Comparison of ENCODE assay signal across 24 cellular contexts in the genomic region with DNA sequence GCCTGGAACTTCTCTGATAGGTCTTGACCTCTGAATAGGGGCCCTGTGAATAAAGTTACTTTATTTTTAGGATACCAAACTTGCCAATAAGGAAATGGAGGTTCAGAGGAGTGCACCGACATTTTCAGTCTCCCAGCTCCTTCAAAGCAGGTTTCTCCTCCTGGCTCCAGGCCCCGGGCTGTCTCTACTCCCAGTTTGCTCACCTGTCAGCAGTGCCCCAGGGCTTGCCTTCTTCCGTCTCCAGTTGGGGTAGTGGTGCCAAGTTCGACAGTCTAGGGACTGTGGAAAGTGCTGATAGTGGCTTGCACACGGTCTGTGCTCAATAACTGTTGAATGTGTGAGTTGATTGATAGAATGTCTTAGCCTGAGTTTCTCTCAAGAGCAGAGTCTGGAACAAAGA.
A peak's percentile ranks its signal among the peaks of the same experiment; 100 is the strongest.
DNase-seq lines count a peak whose midpoint lies in the region; ATAC-seq and TF ChIP-seq lines count a peak whose summit lies in the region.
"Had no signal": no experiment of that assay in that cellular context is flagged by ENCODE, and none has a peak within 500 bp of the region (broad histone marks: within the 10 kb centered on the region; RNA-seq: fewer than 3 reads in every experiment).

No MANE protein-coding gene starts in this region.

- no peaks in the 10 kb centered on the region for H3K36me3 Mint-ChIP-seq in chondrocyte (ENCODE audit: low read depth)

- peaks cover 29% of the 10 kb centered on the region for H3K27me3 Mint-ChIP-seq in chondrocyte (ENCODE audit: low read depth)

- H3K9me3 ChIP-seq in right cardiac atrium (ENCODE audit: control insufficient read depth, low read length) (peaks cover 4% of the 10 kb centered on the region), prostate gland (no peaks in the 10 kb centered on the region), testis (no peaks in the 10 kb centered on the region)
- H3K9me3 ChIP-seq: A549, HAP-1, MG63 had no signal

- TF ChIP-seq POLR2A in prostate gland (IDR thresholded peaks at IDR 0.05): no peak
- no peak for TF ChIP-seq POLR2A in testis (IDR thresholded peaks at IDR 0.05)

- DNase-seq in cardiac septum (ENCODE audit: low spot score): peak; percentile 35
- DNase-seq in right cardiac atrium: no peak
- peak; percentile 51 for DNase-seq in chondrocyte (ENCODE audit: low spot score)
- peak; percentile 16 for DNase-seq in prostate gland (ENCODE audit: low spot score)
- DNase-seq in stimulated activated CD8-positive, alpha-beta memory T cell treated with anti-CD3 and anti-CD28 coated beads, Interleukin-4, amount 100 ng/mL, for 48 hours: no peak
- DNase-seq in NK-92 (lab: John Stamatoyannopoulos, UW; ENCODE audit: unreplicated experiment): no peak
- no peak for DNase-seq in testis
- DNase-seq: AML-193; CD4-positive, alpha-beta T cell; HFFc6; IMR-90; KG1; MG63; NCI-H1105 treated with DMSO at 0.1 percent for 48 hours; NCI-H446; NCI-H524 treated with DMSO at 0.1 percent for 48 hours; NCI-H82; SHP77 had no signal

- TF ChIP-seq CTCF in chondrocyte (IDR thresholded peaks at IDR 0.05) (no peak), prostate gland (IDR thresholded peaks at IDR 0.05) (no peak), testis (IDR thresholded peaks at IDR 0.05) (no peak)

- no peak overlapping the region for H3K27ac Mint-ChIP-seq in chondrocyte (ENCODE audit: unreplicated experiment)
- H3K27ac Mint-ChIP-seq: CD4-positive, alpha-beta T cell; GM23338; HFFc6 had no signal

- H3K27ac ChIP-seq in right cardiac atrium (ENCODE audit: low read length) (no peak overlapping the region), prostate gland (no peak overlapping the region), testis (no peak overlapping the region)
- H3K27ac ChIP-seq: A549; BLaER1 treated with 17β-estradiol and CSF1 and Interleukin-3, amounts not matched to agents 10 nM and 100 nM; RWPE1 had no signal

- H3K4me3 Mint-ChIP-seq in chondrocyte (ENCODE audit: unreplicated experiment): no peak overlapping the region
- H3K4me3 Mint-ChIP-seq: CD4-positive, alpha-beta T cell; GM23338; HFFc6 had no signal

- intact Hi-C loops in cardiac septum (cut with DNase I) (loop anchor here (10.0 kb wide), 1 partner anchor 409 kb away; no protein-coding TSS in a partner anchor), right cardiac atrium (cut with DNase I) (loop anchor here in 1 of 4 donors (10.0 kb wide), 1 partner anchor 239 kb away; no protein-coding TSS in a partner anchor), prostate gland (cut with DNase I) (no loop called here), testis (cut with DNase I; ENCODE audit: low total_unique reads) (no loop called here)

- 30% methylated on average over 5 of the region's 5 CpGs for WGBS in right cardiac atrium
- 31% methylated on average over 5 of the region's 5 CpGs for WGBS in prostate gland
- 35 to 45% methylated on average over 5 of the region's 5 CpGs for WGBS in testis, 2 donors

- H3K4me1 Mint-ChIP-seq in chondrocyte (ENCODE audit: low read depth): no peaks in the 10 kb centered on the region
- H3K4me1 Mint-ChIP-seq: GM23338 had no signal

- H3K36me3 ChIP-seq in prostate gland (no peaks in the 10 kb centered on the region), testis (ENCODE audit: low read depth, missing control alignments) (no peaks in the 10 kb centered on the region)
- H3K36me3 ChIP-seq: BLaER1 treated with 17β-estradiol and CSF1 and Interleukin-3, amounts not matched to agents 10 nM and 100 nM; HAP-1; MG63 had no signal

- H3K27me3 ChIP-seq in right cardiac atrium (ENCODE audit: control insufficient read depth, insufficient read depth) (no peaks in the 10 kb centered on the region), prostate gland (replicated peaks; ENCODE audit: insufficient read depth) (peaks cover 7% of the 10 kb centered on the region), testis (no peaks in the 10 kb centered on the region)
- H3K27me3 ChIP-seq: BLaER1 treated with 17β-estradiol and CSF1 and Interleukin-3, amounts not matched to agents 10 nM and 100 nM had no signal

- no peak for ATAC-seq in right cardiac atrium
- ATAC-seq: A549, GM23338, Panc1 had no signal

- peaks cover 2% of the 10 kb centered on the region for H3K9me3 Mint-ChIP-seq in chondrocyte (ENCODE audit: low read depth)
- H3K9me3 Mint-ChIP-seq: CD4-positive, alpha-beta T cell; GM23338; HFFc6 had no signal

- no peaks in the 10 kb centered on the region for H3K4me1 ChIP-seq in right cardiac atrium (ENCODE audit: control insufficient read depth, insufficient read depth, low read length)
- H3K4me1 ChIP-seq in prostate gland (replicated peaks): no peaks in the 10 kb centered on the region
- H3K4me1 ChIP-seq in testis: no peaks in the 10 kb centered on the region
- H3K4me1 ChIP-seq: A549; BLaER1 treated with 17β-estradiol and CSF1 and Interleukin-3, amounts not matched to agents 10 nM and 100 nM; HAP-1 had no signal

- H3K4me3 ChIP-seq in right cardiac atrium (ENCODE audit: low read length) (no peak overlapping the region), prostate gland (no peak overlapping the region), testis (no peak overlapping the region)
- H3K4me3 ChIP-seq: A549; BLaER1 treated with 17β-estradiol and CSF1 and Interleukin-3, amounts not matched to agents 10 nM and 100 nM; GM23338; HAP-1; MG63 had no signal

Comparison
In these comparisons a context has a peak if more than half of its experiments do, and no peak if none do; other contexts are left out.
1. DNase-seq: peak in cardiac septum (single experiment), chondrocyte (single experiment) and prostate gland (single experiment); none in right cardiac atrium (0 of 3), stimulated activated CD8-positive, alpha-beta memory T cell treated with anti-CD3 and anti-CD28 coated beads, Interleukin-4, amount 100 ng/mL, for 48 hours (single experiment), NK-92 (single experiment) and testis (single experiment).